ENCODE assay signal across 13 cellular contexts in the genomic region with DNA sequence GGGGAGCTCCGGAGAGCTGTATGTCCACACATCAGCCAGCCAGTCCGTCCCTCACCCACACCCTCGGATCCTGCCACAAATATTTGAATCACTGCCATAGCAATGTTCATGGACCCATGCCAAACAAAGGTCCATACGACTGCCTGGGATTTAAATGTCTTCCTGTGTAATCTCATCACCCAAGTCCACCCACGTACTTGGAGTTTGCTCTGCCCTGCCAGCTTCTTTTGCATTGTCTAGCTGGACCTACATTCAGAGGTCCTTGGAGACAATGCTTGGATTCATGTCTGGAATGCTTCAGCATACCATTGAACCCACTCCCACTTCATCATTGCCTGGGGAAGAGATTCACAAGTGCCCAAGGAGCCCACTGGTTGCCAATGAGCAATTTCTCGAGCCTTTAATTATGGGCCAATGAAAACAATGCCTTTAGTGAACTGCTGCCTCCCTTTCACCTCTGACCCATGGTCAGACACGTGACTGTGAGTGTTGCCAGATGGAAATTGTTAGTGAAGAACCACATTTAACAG.
DNase-seq lines count a peak whose midpoint lies in the region; ATAC-seq, FAIRE-seq and TF ChIP-seq lines count a peak whose summit lies in the region.
"Had no signal": no experiment of that assay in that cellular context is flagged by ENCODE, and none has a peak within 500 bp of the region (broad histone marks: within the 10 kb centered on the region; RNA-seq: fewer than 3 reads in every experiment).

No MANE protein-coding gene starts in this region.

- H3K4me3 ChIP-seq in SK-N-SH (ENCODE audit: low read depth in 2 of 2, low read length in 1 of 2) (no peak overlapping the region; a peak in 1 of 4 replicates), fibroblast of the aortic adventitia (ENCODE audit: low read depth, low read length) (no peak overlapping the region)

- 17% methylated on average over 6 of the region's 7 CpGs for WGBS in SK-N-SH (ENCODE audit: low lambda C conversion rate)

- H3K79me2 ChIP-seq in SK-N-SH (ENCODE audit: insufficient read depth): no peaks in the 10 kb centered on the region

- H3K9ac ChIP-seq in SK-N-SH: peak overlapping the region; percentile 39; the same call in 1 of the 2 replicates

- no peaks in the 10 kb centered on the region for H3K9me2 ChIP-seq in SK-N-SH

- CTCF ChIA-PET in SK-N-SH (lab: Yijun Ruan, JAX): interaction anchor here (1.0 kb wide), 1 partner anchor 275 kb away, joined by 3 read pairs; no protein-coding TSS in a partner anchor

- TF ChIP-seq EP300 in SK-N-SH (IDR thresholded peaks at IDR 0.05; ENCODE audit: borderline replicate concordance in 1 of 2, low read depth in 1 of 2, low read length in 1 of 2): peak in 1 of 2 experiments; percentile 63; a peak in 1 of 4 replicates

- H3K27me3 ChIP-seq in SK-N-SH (ENCODE audit: insufficient read depth): no peaks in the 10 kb centered on the region

- DNase-seq in EL: peak; percentile 97
- no peak for DNase-seq in SK-N-SH
- peak; percentile 99 for DNase-seq in fibroblast of the aortic adventitia (ENCODE audit: low read depth)
- DNase-seq in renal cortical epithelial cell (ENCODE audit: low read depth): peak; percentile 100
- no peak for DNase-seq in iPS-NIHi7 (ENCODE audit: extremely low spot score)
- DNase-seq in GM12892 (ENCODE audit: insufficient read length): no peak
- DNase-seq: activated T-cell treated with anti-CD3 and anti-CD28 coated beads for 4 hours; DMS53; effector CD8-positive, alpha-beta T cell; NCI-H1436 treated with DMSO at 0.1 percent for 48 hours; nucleus accumbens had no signal

- peak overlapping the region; percentile 59 for H3K4me2 ChIP-seq in SK-N-SH

- H3F3A ChIP-seq in SK-N-SH (replicated peaks; ENCODE audit: insufficient read depth): peaks cover 21% of the 10 kb centered on the region

- TF ChIP-seq CTCF in SK-N-SH (IDR thresholded peaks at IDR 0.05) (no peak), fibroblast of the aortic adventitia (IDR thresholded peaks at IDR 0.05; ENCODE audit: insufficient read depth, low read length) (no peak)

- no peaks in the 10 kb centered on the region for H3K36me3 ChIP-seq in SK-N-SH (replicated peaks in 1 of 2; ENCODE audit: control insufficient read depth in 1 of 2, insufficient read depth in 2 of 2, low read length in 1 of 2)

- no peak for TF ChIP-seq POLR2A in GM12892 (IDR thresholded peaks at IDR 0.05; ENCODE audit: low read depth, low read length)

- POLR2A ChIA-PET in SK-N-SH (lab: Yijun Ruan, JAX): no interaction called here

- no peak for TF ChIP-seq RAD21 in SK-N-SH (IDR thresholded peaks at IDR 0.05; ENCODE audit: low read length)

- H3K27ac ChIP-seq in SK-N-SH (ENCODE audit: low read depth in 2 of 2, low read length in 1 of 2): peak overlapping the region in 1 of 2 experiments; percentile 86; a peak in 3 of 4 replicates

- peak overlapping the region; percentile 33 for H2AFZ ChIP-seq in SK-N-SH (ENCODE audit: low read depth)

- no peak for FAIRE-seq in GM12892 (lab: Jason Lieb, UNC)

- H3K9me3 ChIP-seq in SK-N-SH: no peaks in the 10 kb centered on the region

- ATAC-seq in GM19455 (IDR thresholded peaks at IDR 0.05; ENCODE audit: unreplicated experiment) (no peak), GM18907 (IDR thresholded peaks at IDR 0.05; ENCODE audit: unreplicated experiment) (no peak)

- H4K20me1 ChIP-seq in SK-N-SH (ENCODE audit: insufficient read depth): no peaks in the 10 kb centered on the region

- peaks cover 0 to 31% of the 10 kb centered on the region in 2 experiments; a peak in 3 of 4 replicates for H3K4me1 ChIP-seq in SK-N-SH (ENCODE audit: control insufficient read depth in 1 of 2, insufficient read depth in 2 of 2, low read depth in 1 of 2, low read length in 1 of 2)

TF ChIP-seq in SK-N-SH, 30 proteins besides CTCF, POLR2A, EP300 and RAD21 (continues in another document):
- TF ChIP-seq, protein P1, sequence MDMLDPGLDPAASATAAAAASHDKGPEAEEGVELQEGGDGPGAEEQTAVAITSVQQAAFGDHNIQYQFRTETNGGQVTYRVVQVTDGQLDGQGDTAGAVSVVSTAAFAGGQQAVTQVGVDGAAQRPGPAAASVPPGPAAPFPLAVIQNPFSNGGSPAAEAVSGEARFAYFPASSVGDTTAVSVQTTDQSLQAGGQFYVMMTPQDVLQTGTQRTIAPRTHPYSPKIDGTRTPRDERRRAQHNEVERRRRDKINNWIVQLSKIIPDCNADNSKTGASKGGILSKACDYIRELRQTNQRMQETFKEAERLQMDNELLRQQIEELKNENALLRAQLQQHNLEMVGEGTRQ (IDR thresholded peaks at IDR 0.05; ENCODE audit: borderline replicate concordance, low read depth, low read length): no peak
- TF ChIP-seq IRF3 (IDR thresholded peaks at IDR 0.05; ENCODE audit: low read depth, low read length) (no peak), FOSL2 (IDR thresholded peaks at IDR 0.05; ENCODE audit: borderline replicate concordance, low read depth) (peak; percentile 60; the same call in 1 of the 2 replicates), YY1 (IDR thresholded peaks at IDR 0.05; ENCODE audit: low read depth) (no peak), TEAD4 (IDR thresholded peaks at IDR 0.05; ENCODE audit: borderline replicate concordance, insufficient read depth) (peak; percentile 39; the same call in 1 of the 2 replicates), RFX5 (IDR thresholded peaks at IDR 0.05; ENCODE audit: low read length) (no peak), JUND (IDR thresholded peaks at IDR 0.05) (peak; percentile 47), FOXM1 (IDR thresholded peaks at IDR 0.05; ENCODE audit: low read depth) (no peak), FOXJ3 (CRISPR knock-in tag; IDR thresholded peaks at IDR 0.05) (no peak), PBX3 (IDR thresholded peaks at IDR 0.05) (no peak; the same call in 1 of the 2 replicates), ZBTB33 (IDR thresholded peaks at IDR 0.05; ENCODE audit: borderline replicate concordance, low read depth) (no peak), SMC3 (IDR thresholded peaks at IDR 0.05; ENCODE audit: low read depth, low read length) (no peak), MXI1 (IDR thresholded peaks at IDR 0.05; ENCODE audit: low read depth, low read length) (no peak), TAF1 (IDR thresholded peaks at IDR 0.05; ENCODE audit: borderline replicate concordance, low read depth, low read length) (no peak), RXRA (IDR thresholded peaks at IDR 0.05; ENCODE audit: borderline replicate concordance, low read depth) (no peak; the same call in 1 of the 2 replicates), USF1 (IDR thresholded peaks at IDR 0.05; ENCODE audit: borderline replicate concordance, low read depth) (0 out of 2 replicates have a peak, but pooled peaks have one; percentile 50), TCF12 (IDR thresholded peaks at IDR 0.05) (peak; percentile 75), GABPA (IDR thresholded peaks at IDR 0.05; ENCODE audit: low read depth) (no peak), ELF1 (IDR thresholded peaks at IDR 0.05) (no peak), EZH2phosphoT487 (IDR thresholded peaks at IDR 0.05; ENCODE audit: borderline replicate concordance, low read depth) (no peak), MEF2A (IDR thresholded peaks at IDR 0.05; ENCODE audit: borderline replicate concordance, low read depth) (no peak; the same call in 1 of the 2 replicates), RCOR1 (IDR thresholded peaks at IDR 0.05; ENCODE audit: low read length) (no peak)
- TF ChIP-seq, protein P2, sequence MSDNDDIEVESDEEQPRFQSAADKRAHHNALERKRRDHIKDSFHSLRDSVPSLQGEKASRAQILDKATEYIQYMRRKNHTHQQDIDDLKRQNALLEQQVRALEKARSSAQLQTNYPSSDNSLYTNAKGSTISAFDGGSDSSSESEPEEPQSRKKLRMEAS (IDR thresholded peaks at IDR 0.05; ENCODE audit: low read depth): peak; percentile 35; the same call in 1 of the 2 replicates

Comparison
In these comparisons a context has a peak if more than half of its experiments do, and no peak if none do; other contexts are left out.
1. DNase-seq: peak in EL (single experiment), fibroblast of the aortic adventitia (single experiment) and renal cortical epithelial cell (single experiment); none in SK-N-SH (single experiment), iPS-NIHi7 (single experiment) and GM12892 (single experiment).